In the genomic region with DNA sequence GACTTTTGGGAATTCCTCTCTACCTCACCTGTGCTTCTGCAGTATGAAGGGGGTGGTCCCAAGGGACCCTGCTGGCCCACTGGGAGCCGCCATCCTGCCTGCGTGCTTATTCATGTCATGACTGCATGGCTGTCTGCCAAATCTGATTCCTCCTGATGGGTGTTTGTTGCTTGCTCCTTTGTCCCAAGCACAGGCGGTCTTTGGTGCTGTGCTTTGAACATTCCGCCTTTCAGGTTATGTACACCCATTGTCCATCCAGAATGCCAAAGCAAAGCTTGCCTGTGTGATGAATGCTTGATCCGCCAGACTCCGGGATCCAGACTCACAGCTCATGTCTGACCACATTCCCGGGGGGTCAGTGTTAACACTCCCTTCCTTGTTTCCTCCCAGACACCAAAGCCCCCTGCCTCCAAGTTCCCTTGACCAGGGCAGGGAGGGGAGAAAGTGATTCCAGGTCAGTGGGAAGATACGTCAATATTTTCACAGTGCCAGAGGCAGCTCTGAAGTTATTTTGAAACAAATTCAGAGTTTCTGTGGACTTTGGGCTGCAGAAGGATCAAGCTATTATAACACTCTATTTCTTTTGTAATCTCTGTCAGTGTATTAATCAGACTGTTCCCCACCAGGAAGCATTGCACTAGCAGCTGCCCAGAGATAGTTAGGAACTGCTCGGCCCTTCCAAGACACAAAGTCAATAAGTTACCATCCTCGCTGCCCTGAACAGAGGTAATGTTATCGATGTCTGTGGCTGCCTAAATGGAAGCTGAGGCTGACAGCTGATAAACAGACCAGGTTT, we compare ENCODE assay signal across 17 cellular contexts. TPM values are rescaled to one million over a fixed set of nuclear protein-coding genes. Genes with fewer than 3 reads are reported as not detected.
A peak's percentile ranks its signal among the peaks of the same experiment; 100 is the strongest.
DNase-seq lines count a peak whose midpoint lies in the region; ATAC-seq and TF ChIP-seq lines count a peak whose summit lies in the region.
"Had no signal": no experiment of that assay in that cellular context is flagged by ENCODE, and none has a peak within 500 bp of the region (broad histone marks: within the 10 kb centered on the region; RNA-seq: fewer than 3 reads in every experiment).

No MANE protein-coding gene starts in this region.

- H3K27me3 ChIP-seq in right atrium auricular region: no peaks in the 10 kb centered on the region
- H3K27me3 ChIP-seq in aorta (ENCODE audit: control insufficient read depth in 1 of 2, insufficient read depth in 2 of 2, low read length in 1 of 2): no peaks in the 10 kb centered on the region
- no peaks in the 10 kb centered on the region for H3K27me3 ChIP-seq in naive thymus-derived CD4-positive, alpha-beta T cell (ENCODE audit: control insufficient read depth in 2 of 2, insufficient read depth in 2 of 2, low read length in 2 of 2)
- H3K27me3 ChIP-seq: testis had no signal

- H3K36me3 Mint-ChIP-seq in chondrocyte (ENCODE audit: low read depth) (peaks cover 4% of the 10 kb centered on the region), mesothelial cell of epicardium (no peaks in the 10 kb centered on the region)
- H3K36me3 Mint-ChIP-seq in naive thymus-derived CD4-positive, alpha-beta T cell: no peaks in the 10 kb centered on the region

- no peaks in the 10 kb centered on the region for H3K9me3 ChIP-seq in right atrium auricular region
- no peaks in the 10 kb centered on the region for H3K9me3 ChIP-seq in aorta (ENCODE audit: control insufficient read depth, low read length)
- H3K9me3 ChIP-seq in naive thymus-derived CD4-positive, alpha-beta T cell (ENCODE audit: control insufficient read depth in 2 of 3, low read length in 3 of 3): no peaks in the 10 kb centered on the region
- H3K9me3 ChIP-seq: psoas muscle, testis had no signal

- H3K36me3 ChIP-seq in right atrium auricular region (no peaks in the 10 kb centered on the region), aorta (ENCODE audit: control insufficient read depth in 1 of 2, insufficient read depth in 2 of 2, low read length in 1 of 2) (no peaks in the 10 kb centered on the region)
- H3K36me3 ChIP-seq in naive thymus-derived CD4-positive, alpha-beta T cell (ENCODE audit: control insufficient read depth in 2 of 3, insufficient read depth in 3 of 3, low read length in 3 of 3): no peaks in the 10 kb centered on the region

- H3K27me3 Mint-ChIP-seq in chondrocyte (ENCODE audit: low read depth) (no peaks in the 10 kb centered on the region), mesothelial cell of epicardium (ENCODE audit: low read depth) (no peaks in the 10 kb centered on the region)
- peaks cover 8 to 36% (median 16%) of the 10 kb centered on the region in 5 donors for H3K27me3 Mint-ChIP-seq in naive thymus-derived CD4-positive, alpha-beta T cell

- H3K4me3 ChIP-seq in right atrium auricular region: no peak overlapping the region
- no peak overlapping the region for H3K4me3 ChIP-seq in aorta (ENCODE audit: low read length in 2 of 2)
- no peak overlapping the region for H3K4me3 ChIP-seq in naive thymus-derived CD4-positive, alpha-beta T cell (ENCODE audit: low read length)
- H3K4me3 ChIP-seq: psoas muscle, testis had no signal

- TF ChIP-seq CTCF in right atrium auricular region (IDR thresholded peaks at IDR 0.05) (no peak), chondrocyte (IDR thresholded peaks at IDR 0.05) (no peak), mesothelial cell of epicardium (IDR thresholded peaks at IDR 0.05; ENCODE audit: unreplicated experiment) (no peak)

- no peaks in the 10 kb centered on the region for H3K9me3 Mint-ChIP-seq in chondrocyte (ENCODE audit: low read depth)
- no peaks in the 10 kb centered on the region for H3K9me3 Mint-ChIP-seq in mesothelial cell of epicardium
- H3K9me3 Mint-ChIP-seq in naive thymus-derived CD4-positive, alpha-beta T cell: no peaks in the 10 kb centered on the region

- DNase-seq in left cardiac atrium (no peak), right atrium auricular region (ENCODE audit: low spot score) (no peak), chondrocyte (ENCODE audit: low spot score) (no peak), mesothelial cell of epicardium (ENCODE audit: low spot score in 2 of 2, unreplicated experiment in 2 of 2) (no peak), aorta (no peak), hepatic stellate cell (ENCODE audit: low spot score) (no peak)
- no peak for DNase-seq in naive thymus-derived CD4-positive, alpha-beta T cell
- DNase-seq: ACHN; activated gamma-delta T cell treated with Interleukin-2 at 50 U/mL for 16 hours; central memory CD4-positive, alpha-beta T cell; KBM-7; NCI-H524 treated with DMSO at 0.1 percent for 48 hours; psoas muscle; SW 1271; testis had no signal

- 14 to 16% methylated on average over 11 of the region's 11 CpGs for WGBS in aorta, 2 donors

- CTCF ChIA-PET in naive thymus-derived CD4-positive, alpha-beta T cell (lab: Charles Lee): no interaction called here

- H3K27ac Mint-ChIP-seq in chondrocyte (ENCODE audit: unreplicated experiment): peak overlapping the region; percentile 93
- peak overlapping the region; percentile 88 for H3K27ac Mint-ChIP-seq in mesothelial cell of epicardium
- no peak overlapping the region for H3K27ac Mint-ChIP-seq in naive thymus-derived CD4-positive, alpha-beta T cell

- H3K4me1 ChIP-seq in right atrium auricular region (peaks cover 0 to 6% of the 10 kb centered on the region in 2 donors), aorta (ENCODE audit: control insufficient read depth in 1 of 2, insufficient read depth in 2 of 2, low read length in 2 of 2) (peaks cover 4 to 5% of the 10 kb centered on the region in 2 donors)
- H3K4me1 ChIP-seq in naive thymus-derived CD4-positive, alpha-beta T cell (ENCODE audit: control insufficient read depth in 2 of 2, insufficient read depth in 2 of 2, low read length in 2 of 2): no peaks in the 10 kb centered on the region

- H3K27ac ChIP-seq in right atrium auricular region (no peak overlapping the region), aorta (ENCODE audit: low read depth in 1 of 2, low read length in 2 of 2) (peak overlapping the region in 1 of 2 donors; percentile 59)
- H3K27ac ChIP-seq in naive thymus-derived CD4-positive, alpha-beta T cell (ENCODE audit: low read depth, low read length): no peak overlapping the region
- H3K27ac ChIP-seq: psoas muscle, testis, VCaP had no signal

- H3K4me3 Mint-ChIP-seq in chondrocyte (ENCODE audit: unreplicated experiment) (peak overlapping the region; percentile 33), mesothelial cell of epicardium (peak overlapping the region; percentile 13)
- no peak overlapping the region for H3K4me3 Mint-ChIP-seq in naive thymus-derived CD4-positive, alpha-beta T cell

- H3K4me1 Mint-ChIP-seq in chondrocyte (ENCODE audit: low read depth) (peaks cover 89% of the 10 kb centered on the region), mesothelial cell of epicardium (peaks cover 30% of the 10 kb centered on the region)
- no peaks in the 10 kb centered on the region for H3K4me1 Mint-ChIP-seq in naive thymus-derived CD4-positive, alpha-beta T cell

- peak; percentile 32 to 53 for ATAC-seq in left cardiac atrium
- ATAC-seq in aorta (ENCODE audit: low FRiP score): peak; percentile 46
- no peak for ATAC-seq in naive thymus-derived CD4-positive, alpha-beta T cell
- ATAC-seq in GM18505 (IDR thresholded peaks at IDR 0.05; ENCODE audit: unreplicated experiment): no peak

- no peak for TF ChIP-seq POLR2A in GM18505 (IDR thresholded peaks at IDR 0.05; ENCODE audit: borderline replicate concordance, extremely low read depth, insufficient read depth, insufficient read length)

- intact Hi-C loops in left cardiac atrium (cut with DNase I) (no loop called here), aorta (cut with DNase I) (no loop called here)
- intact Hi-C loops in naive thymus-derived CD4-positive, alpha-beta T cell (cut with micrococcal nuclease): no loop called here

- POLR2A ChIA-PET in naive thymus-derived CD4-positive, alpha-beta T cell (lab: Charles Lee): no interaction called here

RNA-seq across cellular contexts. Expression of gene DAAM2, which starts 9.5 kb away (rescaled TPM):
- total RNA-seq in left cardiac atrium (10 to 100 TPM; 14.7 to 15.8 TPM), right atrium auricular region (1 to 10 TPM; 8.3 to 9.7 TPM), chondrocyte (137 to 142 TPM (median 142 TPM) in 3 replicates), mesothelial cell of epicardium (13.3 to 15.2 TPM (median 13.7 TPM) in 3 replicates), aorta (10 to 100 TPM; 61.5 to 62.1 TPM)
- 10 to 100 TPM; 27.3 to 30.4 TPM for polyA plus RNA-seq in aorta
- total RNA-seq in naive thymus-derived CD4-positive, alpha-beta T cell: not detected
- not detected for polyA plus RNA-seq in naive thymus-derived CD4-positive, alpha-beta T cell

Comparison
In these comparisons a context has a peak if more than half of its experiments do, and no peak if none do; other contexts are left out.
1. ATAC-seq: peak in left cardiac atrium (2 of 2) and aorta (single experiment); none in naive thymus-derived CD4-positive, alpha-beta T cell (single experiment) and GM18505 (single experiment).
2. H3K27ac Mint-ChIP-seq: peak in chondrocyte (single experiment) and mesothelial cell of epicardium (single experiment); none in naive thymus-derived CD4-positive, alpha-beta T cell (0 of 9).
3. H3K4me3 Mint-ChIP-seq: peak in chondrocyte (single experiment) and mesothelial cell of epicardium (single experiment); none in naive thymus-derived CD4-positive, alpha-beta T cell (0 of 10).
4. RNA of gene DAAM2, which starts 9.5 kb away (total RNA-seq): 137 to 142 TPM in chondrocyte, 61.5 to 62.1 TPM in aorta, 14.7 to 15.8 TPM in left cardiac atrium, 13.3 to 15.2 TPM in mesothelial cell of epicardium and 8.3 to 9.7 TPM in right atrium auricular region; not detected in naive thymus-derived CD4-positive, alpha-beta T cell; every median in the first group is over 4 times any median in the second.